ENCODE assay signal across 8 cellular contexts in the genomic region with DNA sequence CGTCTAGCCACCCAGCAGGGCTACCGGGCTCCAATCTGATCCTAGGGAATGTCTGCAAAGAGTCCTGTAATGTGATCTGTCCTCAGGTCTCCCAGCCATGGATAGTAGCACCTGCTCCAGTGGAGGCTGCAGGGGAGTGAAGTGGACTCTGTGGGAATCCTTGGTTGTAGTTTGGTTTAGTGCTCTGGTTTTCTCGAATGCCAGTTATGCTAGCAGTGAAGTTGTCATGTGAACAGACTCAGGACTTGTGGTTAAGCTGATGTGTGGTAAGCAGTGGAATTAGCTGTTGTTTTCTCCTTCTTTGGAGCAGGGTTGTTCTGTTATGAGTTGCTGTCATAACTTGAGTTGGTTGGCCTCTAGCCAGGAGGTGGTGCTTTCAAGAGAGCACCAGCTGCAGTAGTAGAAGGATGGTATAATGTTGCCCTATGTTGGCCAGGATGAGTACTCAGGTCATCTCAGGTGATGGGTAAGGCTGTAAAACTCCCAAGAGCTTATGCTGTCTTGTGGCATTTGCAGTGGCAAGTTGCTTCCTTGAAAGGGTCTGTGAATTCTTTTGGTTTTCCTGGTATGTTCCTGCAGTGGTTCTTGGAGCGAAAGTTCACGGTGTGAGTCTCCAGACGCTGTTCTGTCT.
DNase-seq lines count a peak whose midpoint lies in the region; ATAC-seq, FAIRE-seq and TF ChIP-seq lines count a peak whose summit lies in the region.

No MANE protein-coding gene starts in this region.

- FAIRE-seq in GM12891 (lab: Jason Lieb, UNC) (peak; percentile 59), GM12892 (lab: Jason Lieb, UNC) (no peak)

- H2AFZ ChIP-seq in PC-9, result no peak overlapping the region

- no peaks in the 10 kb centered on the region for H3K9me2 ChIP-seq in PC-9 (ENCODE audit: insufficient read depth)

- H3K36me3 ChIP-seq in PC-9 (ENCODE audit: low read depth), result no peaks in the 10 kb centered on the region

- H3K4me3 ChIP-seq in PC-9, result no peak overlapping the region

- POLR2A ChIA-PET in PC-9 (lab: Charles Lee; ENCODE audit: unreplicated experiment), result no interaction called here

- no peak overlapping the region for H3K4me2 ChIP-seq in PC-9

- peak; percentile 41 to 93 for ATAC-seq in activated naive CD4-positive, alpha-beta T cell treated with anti-CD3 and anti-CD28 coated beads, Interleukin-2, amount 50 U/mL, for 72 hours
- no peak for ATAC-seq in HG02981 (IDR thresholded peaks at IDR 0.05; ENCODE audit: unreplicated experiment)

- no peaks in the 10 kb centered on the region for H3K4me1 ChIP-seq in PC-9 (replicated peaks; ENCODE audit: insufficient read depth)

- no peaks in the 10 kb centered on the region for H3K79me2 ChIP-seq in PC-9 (ENCODE audit: low read depth)

- H3K9me3 ChIP-seq in PC-9 (ENCODE audit: insufficient read depth, low read depth), result peaks cover 12% of the 10 kb centered on the region

- H3F3A ChIP-seq in PC-9 (ENCODE audit: insufficient read depth, low read depth), result no peaks in the 10 kb centered on the region

- no TSS peak for BruUV-seq in PC-9 (replicated peaks; lab: Mats Ljungman, UMichigan)

- no peak for TF ChIP-seq CTCF in PC-9 (conservative IDR thresholded peaks at IDR 0.05)

- CTCF ChIA-PET in PC-9 (lab: Charles Lee), result no interaction called here

- no peaks in the 10 kb centered on the region for H4K20me1 ChIP-seq in PC-9 (ENCODE audit: insufficient read depth)

- no peaks in the 10 kb centered on the region for H3K27me3 ChIP-seq in PC-9 (ENCODE audit: insufficient read depth, low read depth)

- H3K27ac ChIP-seq in PC-9, result no peak overlapping the region

- peaks cover 26 to 30% of the 10 kb centered on the region in 2 donors for H3K9me3 Mint-ChIP-seq in activated naive CD4-positive, alpha-beta T cell treated with anti-CD3 and anti-CD28 coated beads, Interleukin-2, amount 50 U/mL, for 72 hours

- DNase-seq in GM12891 (ENCODE audit: insufficient read length, low spot score) (no peak), LoVo (ENCODE audit: low spot score) (peak; percentile 59), myocyte (ENCODE audit: low read depth) (peak; percentile 99), GM12892 (ENCODE audit: insufficient read length) (no peak), PC-9 (no peak), DMS79 (lab: John Stamatoyannopoulos, UW) (no peak)
- peak in 1 of 2 donors; percentile 50 for DNase-seq in activated naive CD4-positive, alpha-beta T cell treated with anti-CD3 and anti-CD28 coated beads, Interleukin-2, amount 50 U/mL, for 72 hours (ENCODE audit: low spot score in 2 of 2)

- TF ChIP-seq POLR2A in GM12891 (IDR thresholded peaks at IDR 0.05; ENCODE audit: low read depth, low read length) (no peak), GM12892 (IDR thresholded peaks at IDR 0.05; ENCODE audit: low read depth, low read length) (no peak)

- H3K27ac Mint-ChIP-seq in activated naive CD4-positive, alpha-beta T cell treated with anti-CD3 and anti-CD28 coated beads, Interleukin-2, amount 50 U/mL, for 72 hours, result peak overlapping the region in 1 of 2 donors; percentile 75

- intact Hi-C loops in PC-9 (cut with micrococcal nuclease; ENCODE audit: unreplicated experiment), result no loop called here

- H3K36me3 Mint-ChIP-seq in activated naive CD4-positive, alpha-beta T cell treated with anti-CD3 and anti-CD28 coated beads, Interleukin-2, amount 50 U/mL, for 72 hours, result peaks cover 42 to 54% of the 10 kb centered on the region in 2 donors

TF ChIP-seq in GM12891, 5 proteins besides CTCF, POLR2A, EP300 and RAD21:
- TF ChIP-seq POU2F2 (IDR thresholded peaks at IDR 0.05; ENCODE audit: low read depth, low read length) (no peak), SPI1 (IDR thresholded peaks at IDR 0.05; ENCODE audit: low read depth, low read length) (no peak), PAX5 (IDR thresholded peaks at IDR 0.05; ENCODE audit: insufficient read depth, low read length, severe bottlenecking) (no peak), TAF1 (IDR thresholded peaks at IDR 0.05; ENCODE audit: low read depth, low read length) (no peak), POLR2AphosphoS5 (IDR thresholded peaks at IDR 0.05; ENCODE audit: low read depth, low read length) (no peak)
TF ChIP-seq in GM12891: peak in this region for 0.

Comparison
In these comparisons a context has a peak if more than half of its experiments do, and no peak if none do; other contexts are left out.
1. DNase-seq: peak in LoVo (single experiment) and myocyte (single experiment); none in GM12891 (single experiment), GM12892 (single experiment), PC-9 (0 of 2) and DMS79 (single experiment).